In genomic region chr19:7577422-7577821, GRCh38 we compare ENCODE assay signal across 2 cellular contexts. TPM values are rescaled to one million over a fixed set of nuclear protein-coding genes. Genes with fewer than 3 reads are reported as not detected.
"Had no signal": no experiment of that assay in that cellular context is flagged by ENCODE, and none has a peak within 500 bp of the region (broad histone marks: within the 10 kb centered on the region; RNA-seq: fewer than 3 reads in every experiment).

No MANE protein-coding gene starts in this region.

RNA-seq across cellular contexts. Expression of gene CAMSAP3, which starts 18.2 kb away (rescaled TPM):
- total RNA-seq: RPMI7951, SJSA1 had no signal
